ENCODE assay signal across 9 cellular contexts in the genomic region with DNA sequence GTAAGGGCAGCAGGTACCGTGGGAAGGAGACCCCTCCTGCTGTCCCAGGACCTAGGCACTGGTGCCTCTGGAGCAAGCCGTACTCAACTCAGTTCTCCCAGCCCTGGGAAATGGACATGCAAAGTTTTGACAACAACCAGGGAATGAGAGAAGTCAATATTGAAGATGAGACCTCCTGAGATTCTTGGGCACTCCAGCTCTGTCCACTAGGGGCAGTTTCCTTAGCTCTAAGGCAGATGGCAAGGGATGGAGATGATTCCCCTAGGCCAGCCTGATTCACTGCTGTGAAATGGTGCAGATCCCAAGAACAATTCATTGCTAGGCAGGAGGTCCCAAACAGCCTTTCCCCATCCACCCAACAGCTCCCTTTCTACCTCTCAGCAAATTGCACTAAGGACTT. TPM values are rescaled to one million over a fixed set of nuclear protein-coding genes. Genes with fewer than 3 reads are reported as not detected.
DNase-seq lines count a peak whose midpoint lies in the region; ATAC-seq and TF ChIP-seq lines count a peak whose summit lies in the region.
"Had no signal": no experiment of that assay in that cellular context is flagged by ENCODE, and none has a peak within 500 bp of the region (broad histone marks: within the 10 kb centered on the region; RNA-seq: fewer than 3 reads in every experiment).

No MANE protein-coding gene starts in this region.

- H3K27me3 ChIP-seq in right lobe of liver (no peaks in the 10 kb centered on the region), gastroesophageal sphincter (peaks cover 12% of the 10 kb centered on the region)

- H3K9me3 ChIP-seq in right lobe of liver (no peaks in the 10 kb centered on the region), gastroesophageal sphincter (no peaks in the 10 kb centered on the region)

- intact Hi-C loops in right lobe of liver (cut with DNase I) = no loop called here

- no peak for TF ChIP-seq POLR2A in right lobe of liver (IDR thresholded peaks at IDR 0.05)
- TF ChIP-seq POLR2A in gastroesophageal sphincter (IDR thresholded peaks at IDR 0.05) = no peak

- peak in 3 of 4 donors; percentile 13 to 30 (median 14) for TF ChIP-seq CTCF in right lobe of liver (IDR thresholded peaks at IDR 0.05)
- no peak for TF ChIP-seq CTCF in gastroesophageal sphincter (IDR thresholded peaks at IDR 0.05)

- no CpG with 5 or more reads among the region's 2 CpGs for WGBS in right lobe of liver (ENCODE audit: insufficient coverage, low coverage, low lambda C conversion rate, missing lambda C conversion rate)
- WGBS in gastroesophageal sphincter (ENCODE audit: low coverage in 1 of 2), 2 donors = 84% methylated on average over 2 of the region's 2 CpGs; no CpG with 5 or more reads in 1 of the 2 donors

- no peak for ATAC-seq in right lobe of liver
- no peak for ATAC-seq in GM19351 (IDR thresholded peaks at IDR 0.05; ENCODE audit: unreplicated experiment)
- ATAC-seq in gastroesophageal sphincter = no peak

- no peak overlapping the region for H3K27ac ChIP-seq in right lobe of liver
- H3K27ac ChIP-seq in gastroesophageal sphincter = no peak overlapping the region

- H3K36me3 ChIP-seq in right lobe of liver (no peaks in the 10 kb centered on the region), gastroesophageal sphincter (no peaks in the 10 kb centered on the region)

- H3K4me3 ChIP-seq in right lobe of liver = no peak overlapping the region
- H3K4me3 ChIP-seq in gastroesophageal sphincter = no peak overlapping the region

- no peak for TF ChIP-seq EP300 in gastroesophageal sphincter (IDR thresholded peaks at IDR 0.05)

- H3K4me1 ChIP-seq in right lobe of liver = no peaks in the 10 kb centered on the region
- no peaks in the 10 kb centered on the region for H3K4me1 ChIP-seq in gastroesophageal sphincter

- DNase-seq in DMS53 (lab: John Stamatoyannopoulos, UW) (peak; percentile 39), HuH-7 (ENCODE audit: low spot score) (peak; percentile 57), amniotic epithelial cell (ENCODE audit: low read depth) (peak; percentile 18), right lobe of liver (no peak), cerebellar nuclear complex (lab: John Stamatoyannopoulos, UW) (no peak), activated gamma-delta T cell treated with Interleukin-2 at 50 U/mL for 16 hours (no peak)
- DNase-seq: stimulated activated naive B cell treated with anti-CD40 and anti-IgM and Interleukin-4, amounts not matched to agents 10 μg/mL and 1 μg/mL and 100 μg/mL, for 72 hours had no signal

RNA-seq across cellular contexts. Expression of gene SDR42E2, which starts 20.6 kb away (rescaled TPM):
- total RNA-seq in right lobe of liver = not detected
- total RNA-seq in gastroesophageal sphincter = not detected

RNA-seq across cellular contexts. Expression of gene VWA3A, which starts 49.4 kb away (rescaled TPM):
- total RNA-seq in right lobe of liver (under 1 TPM in 1 of 6 experiments, not detected in 5; 0.15 TPM), gastroesophageal sphincter (under 1 TPM in 2 of 4 donors, not detected in 2; 0.35 to 0.40 TPM)

Comparison
In these comparisons a context has a peak if more than half of its experiments do, and no peak if none do; other contexts are left out.
1. DNase-seq: peak in DMS53 (single experiment), HuH-7 (single experiment) and amniotic epithelial cell (single experiment); none in right lobe of liver (0 of 3), cerebellar nuclear complex (0 of 2) and activated gamma-delta T cell treated with Interleukin-2 at 50 U/mL for 16 hours (single experiment).
2. CTCF ChIP-seq: peak in right lobe of liver (3 of 4); none in gastroesophageal sphincter (0 of 4).